ENCODE assay signal across 10 cellular contexts in the genomic region with DNA sequence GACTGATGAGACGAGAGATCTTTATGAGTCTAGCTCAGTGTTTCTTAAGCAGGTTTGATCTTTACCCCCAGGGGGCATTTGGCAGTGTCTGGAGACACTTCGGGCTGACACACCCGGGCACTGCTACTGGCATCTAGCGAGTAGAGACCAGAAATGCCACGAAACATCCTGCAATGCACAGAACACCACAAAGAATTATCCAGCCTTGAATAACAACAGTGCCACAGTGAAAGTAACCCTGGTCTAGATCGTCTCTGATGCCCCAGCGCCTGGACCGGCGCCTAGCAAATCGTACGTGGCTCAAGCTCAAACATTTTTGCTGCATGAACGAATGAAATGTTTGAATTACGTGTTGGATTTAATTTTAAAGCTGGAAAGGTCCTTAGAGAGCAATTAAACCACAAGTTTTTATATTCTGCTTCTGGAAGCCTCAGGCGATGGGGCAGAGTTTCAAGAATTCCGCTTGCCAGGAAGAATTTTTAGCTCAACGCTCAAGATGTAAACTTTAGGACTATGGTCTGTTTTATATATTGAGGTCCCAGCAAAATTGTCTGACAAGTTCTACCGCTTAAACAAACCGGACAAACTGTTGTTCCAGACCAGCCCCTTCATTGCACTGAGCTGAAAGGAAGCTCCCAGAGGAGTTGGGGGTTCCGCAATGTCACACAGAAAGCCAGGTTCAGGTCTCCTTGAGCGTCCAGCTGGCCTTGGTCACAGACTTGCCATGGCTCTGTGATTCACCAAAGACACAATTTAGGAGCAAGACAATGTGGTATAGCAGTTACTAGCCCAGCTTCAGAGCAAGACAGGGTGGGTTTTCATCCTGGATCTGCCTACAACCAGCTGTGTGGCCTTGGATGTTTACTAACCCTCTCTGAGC. TPM values are rescaled to one million over a fixed set of nuclear protein-coding genes. Genes with fewer than 3 reads are reported as not detected.
DNase-seq lines count a peak whose midpoint lies in the region; ATAC-seq and TF ChIP-seq lines count a peak whose summit lies in the region.
"Had no signal": no experiment of that assay in that cellular context is flagged by ENCODE, and none has a peak within 500 bp of the region (broad histone marks: within the 10 kb centered on the region; RNA-seq: fewer than 3 reads in every experiment).

No MANE protein-coding gene starts in this region.

- no peak for ATAC-seq in GM18502 (IDR thresholded peaks at IDR 0.05; ENCODE audit: poor library complexity, unreplicated experiment)
- ATAC-seq: activated CD8-positive, alpha-beta memory T cell treated with anti-CD3 and anti-CD28 coated beads, Interleukin-2, amount 10 ng/mL, durations not matched to agents 7 days and 5 days had no signal

- no peaks in the 10 kb centered on the region for H3K27me3 ChIP-seq in SJSA1 (replicated peaks)
- no peaks in the 10 kb centered on the region for H3K27me3 ChIP-seq in skeletal muscle satellite cell (ENCODE audit: control insufficient read depth, insufficient read depth, low read length)

- DNase-seq in GM04503 (ENCODE audit: low read depth) (peak; percentile 89), SJSA1 (ENCODE audit: low read depth in 1 of 2, low spot score in 2 of 2) (peak; percentile 42 to 62), fibroblast of villous mesenchyme (ENCODE audit: low read depth) (peak; percentile 86), ACHN (no peak), GM13976 (ENCODE audit: low spot score) (no peak), CD1c-positive myeloid dendritic cell (ENCODE audit: extremely low spot score) (no peak)
- DNase-seq: activated CD8-positive, alpha-beta memory T cell treated with anti-CD3 and anti-CD28 coated beads, Interleukin-2, amount 10 ng/mL, durations not matched to agents 7 days and 5 days had no signal

- no peak overlapping the region for H3K27ac ChIP-seq in SJSA1
- H3K27ac ChIP-seq: parathyroid adenoma had no signal

- in situ Hi-C loops in ACHN (cut with HindIII; ENCODE audit: low pct_ligation_motif_present, low pct_unique_long_range_greater_than_20kb, low sequenced_read_pairs): no loop called here
- in situ Hi-C loops in GM13976 (cut with MboI; ENCODE audit: low sequenced_read_pairs, unreplicated experiment): no loop called here

- TF ChIP-seq CTCF in fibroblast of villous mesenchyme (IDR thresholded peaks at IDR 0.05; ENCODE audit: insufficient read depth, low read depth, low read length): no peak
- TF ChIP-seq CTCF in GM13976 (IDR thresholded peaks at IDR 0.05; ENCODE audit: borderline replicate concordance, control extremely low read depth, extremely low read depth, insufficient read depth, missing control alignments): no peak

- peak overlapping the region; percentile 12 for H3K4me3 ChIP-seq in SJSA1
- peak overlapping the region; percentile 40 for H3K4me3 ChIP-seq in fibroblast of villous mesenchyme (ENCODE audit: low read depth, low read length)
- H3K4me3 ChIP-seq in skeletal muscle satellite cell (ENCODE audit: low read length): peak overlapping the region; percentile 54

- H3K4me1 ChIP-seq in SJSA1 (replicated peaks) (peaks cover 8% of the 10 kb centered on the region), skeletal muscle satellite cell (ENCODE audit: control insufficient read depth, insufficient read depth, low read length) (peaks cover 13% of the 10 kb centered on the region)
- H3K4me1 ChIP-seq: parathyroid adenoma had no signal

- H3K9me3 ChIP-seq in SJSA1 (replicated peaks) (no peaks in the 10 kb centered on the region), skeletal muscle satellite cell (replicated peaks; ENCODE audit: low read length) (no peaks in the 10 kb centered on the region)

- H3K9ac ChIP-seq in skeletal muscle satellite cell (ENCODE audit: low read depth, low read length): peak overlapping the region; percentile 2
- H3K9ac ChIP-seq: parathyroid adenoma had no signal

- H3K36me3 ChIP-seq in SJSA1: no peaks in the 10 kb centered on the region
- no peaks in the 10 kb centered on the region for H3K36me3 ChIP-seq in skeletal muscle satellite cell (ENCODE audit: insufficient read depth, low read length)

- peak overlapping the region; percentile 81 for H3K4me2 ChIP-seq in skeletal muscle satellite cell (ENCODE audit: low read length)

RNA-seq across cellular contexts. Expression of gene SMTN, which starts 44.2 kb away (rescaled TPM):
- 121 and 155 TPM in 2 replicates for total RNA-seq in SJSA1 (2014; rRNA removed; shearing (Covaris generic))
- total RNA-seq in fibroblast of villous mesenchyme: 75.7 and 94.1 TPM in 2 replicates
- total RNA-seq in skeletal muscle satellite cell (2012; rRNA removed): 175 and 203 TPM in 2 replicates

Comparison
In these comparisons a context has a peak if more than half of its experiments do, and no peak if none do; other contexts are left out.
1. DNase-seq: peak in GM04503 (single experiment), SJSA1 (2 of 2) and fibroblast of villous mesenchyme (single experiment); none in ACHN (single experiment), GM13976 (single experiment) and CD1c-positive myeloid dendritic cell (single experiment).
2. Peak in every context shown above with its lines, with median percentiles within 50 percentile points of each other: H3K4me3 ChIP-seq.